In genomic region chr3:148190441-148190990, GRCh38 we compare ENCODE assay signal across 24 cellular contexts.
DNase-seq lines count a peak whose midpoint lies in the region; ATAC-seq and TF ChIP-seq lines count a peak whose summit lies in the region.
"Had no signal": no experiment of that assay in that cellular context is flagged by ENCODE, and none has a peak within 500 bp of the region (broad histone marks: within the 10 kb centered on the region; RNA-seq: fewer than 3 reads in every experiment).

No MANE protein-coding gene starts in this region.

- intact Hi-C loops in dorsolateral prefrontal cortex (cut with DNase I) (loop anchor here in 1 of 2 donors (1.0 kb wide), 1 partner anchor 79 kb away; no protein-coding TSS in a partner anchor), body of pancreas (cut with DNase I) (no loop called here)

- H3K4me1 ChIP-seq in OCI-LY3 (ENCODE audit: low read length) (peaks cover 14% of the 10 kb centered on the region), body of pancreas (no peaks in the 10 kb centered on the region)
- H3K4me1 ChIP-seq: A549, BLaER1 had no signal

- H3K27me3 ChIP-seq in OCI-LY3 (ENCODE audit: low read depth, low read length) (no peaks in the 10 kb centered on the region), dorsolateral prefrontal cortex (no peaks in the 10 kb centered on the region), body of pancreas (no peaks in the 10 kb centered on the region)
- H3K27me3 ChIP-seq: BLaER1 had no signal

- no peaks in the 10 kb centered on the region for H3K79me2 ChIP-seq in OCI-LY3 (ENCODE audit: low read length)

- H4K20me1 ChIP-seq in OCI-LY3 (ENCODE audit: insufficient read depth, low read length) = no peaks in the 10 kb centered on the region
- H4K20me1 ChIP-seq: BLaER1 had no signal

- WGBS in body of pancreas, 2 donors = 21 to 26% methylated on average over 1 of the region's 1 CpG

- no peak overlapping the region for H3K9ac ChIP-seq in OCI-LY3 (ENCODE audit: low read length)
- H3K9ac ChIP-seq: BLaER1 had no signal

- DNase-seq in dorsolateral prefrontal cortex (no peak), medulla oblongata (ENCODE audit: extremely low spot score) (peak; percentile 84), putamen (ENCODE audit: low spot score) (peak; percentile 89), NCI-H774 (lab: John Stamatoyannopoulos, UW) (no peak), body of pancreas (no peak)
- DNase-seq: Calu3; CD4-positive, alpha-beta memory T cell; GF-D8; KG1; MV-4-11; NCI-H1694 treated with DMSO at 0.1 percent for 48 hours; NCI-H2107; NCI-H510A; NCI-H82; PC-3; RPMI8226; SHP77 treated with DMSO at 0.1 percent for 48 hours had no signal

- H3K9me3 ChIP-seq in OCI-LY3 (ENCODE audit: insufficient read depth, low read length) (no peaks in the 10 kb centered on the region), body of pancreas (no peaks in the 10 kb centered on the region)
- H3K9me3 ChIP-seq: A549, BLaER1 had no signal

- H3K36me3 ChIP-seq in OCI-LY3 (replicated peaks; ENCODE audit: low read depth, low read length) (no peaks in the 10 kb centered on the region), body of pancreas (replicated peaks in 1 of 2; ENCODE audit: insufficient read depth in 1 of 2, low read depth in 2 of 2) (no peaks in the 10 kb centered on the region)
- H3K36me3 ChIP-seq: BLaER1 had no signal

- TF ChIP-seq CTCF in OCI-LY3 (IDR thresholded peaks at IDR 0.05; ENCODE audit: low read depth, low read length) (no peak), dorsolateral prefrontal cortex (IDR thresholded peaks at IDR 0.05 in 54 of 56, conservative IDR thresholded peaks at IDR 0.05 in 2 of 56; ENCODE audit: low read depth in 1 of 56, partially characterized antibody in 56 of 56) (peak in 2 of 56 donors; percentile 18 to 23), body of pancreas (IDR thresholded peaks at IDR 0.05) (no peak)

- TF ChIP-seq POLR2A in body of pancreas (IDR thresholded peaks at IDR 0.05) = no peak

- no peak overlapping the region for H2AFZ ChIP-seq in OCI-LY3 (ENCODE audit: low read depth, low read length)

- ATAC-seq in HG03097 (IDR thresholded peaks at IDR 0.05; ENCODE audit: low FRiP score, unreplicated experiment) = no peak
- no peak for ATAC-seq in HG03139 (IDR thresholded peaks at IDR 0.05; ENCODE audit: unreplicated experiment)
- no peak for ATAC-seq in body of pancreas
- ATAC-seq: A549, GM12878, HepG2, PC-3 had no signal

- peak overlapping the region; percentile 12; the same call in 1 of the 2 replicates for H3K4me2 ChIP-seq in OCI-LY3 (ENCODE audit: low read length)
- H3K4me2 ChIP-seq: A549, BLaER1 had no signal

- H3K27ac ChIP-seq in OCI-LY3 (ENCODE audit: low read length) (no peak overlapping the region), dorsolateral prefrontal cortex (peak overlapping the region in 57 of 59 donors; percentile 3 to 89 (median 73)), body of pancreas (no peak overlapping the region)
- H3K27ac ChIP-seq: A549, BLaER1 had no signal

- H3K4me3 ChIP-seq in OCI-LY3 (ENCODE audit: low read length) (no peak overlapping the region), dorsolateral prefrontal cortex (peak overlapping the region in 2 of 59 donors; percentile 23 to 31), body of pancreas (no peak overlapping the region)
- H3K4me3 ChIP-seq: A549, BLaER1, GM12878 had no signal

Comparison
In these comparisons a context has a peak if more than half of its experiments do, and no peak if none do; other contexts are left out.
1. H3K27ac ChIP-seq: peak in dorsolateral prefrontal cortex (57 of 59); none in OCI-LY3 (single experiment) and body of pancreas (0 of 4).
2. DNase-seq: peak in medulla oblongata (single experiment) and putamen (single experiment); none in dorsolateral prefrontal cortex (0 of 10), NCI-H774 (single experiment) and body of pancreas (0 of 4).